Comparison of ENCODE assay signal across 21 cellular contexts in the genomic region with DNA sequence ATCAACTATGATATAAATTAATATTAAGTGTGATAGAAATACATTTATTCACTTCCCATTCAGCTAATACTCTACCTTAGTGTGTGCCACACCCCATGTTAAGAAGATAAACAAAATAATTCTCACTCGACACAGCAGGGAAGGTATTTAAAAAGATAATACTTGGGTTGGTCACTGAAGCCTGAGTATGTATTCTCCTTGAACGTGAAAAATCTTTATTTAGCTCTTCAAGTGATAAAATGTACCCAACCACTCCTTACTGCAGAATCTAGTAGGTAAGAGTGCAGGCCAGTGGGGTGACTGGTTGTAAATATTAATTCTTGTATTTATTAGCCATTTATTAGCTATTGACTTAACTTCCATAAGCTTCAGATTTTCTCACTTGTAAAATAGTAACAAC.
DNase-seq lines count a peak whose midpoint lies in the region; ATAC-seq, FAIRE-seq and TF ChIP-seq lines count a peak whose summit lies in the region.
"Had no signal": no experiment of that assay in that cellular context is flagged by ENCODE, and none has a peak within 500 bp of the region (broad histone marks: within the 10 kb centered on the region; RNA-seq: fewer than 3 reads in every experiment).

No MANE protein-coding gene starts in this region.

- intact Hi-C loops in IMR-90 (cut with micrococcal nuclease): no loop called here
- intact Hi-C loops in left lung (cut with DNase I): no loop called here
- intact Hi-C loops in body of pancreas (cut with DNase I): no loop called here

- H2AK5ac ChIP-seq in IMR-90 (ENCODE audit: low read depth, low read length): no peak overlapping the region

- TF ChIP-seq CTCF in IMR-90 (conservative IDR thresholded peaks at IDR 0.05; ENCODE audit: low read depth, low read length): no peak
- TF ChIP-seq CTCF in left lung (IDR thresholded peaks at IDR 0.05): no peak
- TF ChIP-seq CTCF in body of pancreas (IDR thresholded peaks at IDR 0.05): no peak

- H3K4me3 ChIP-seq in IMR-90 (ENCODE audit: insufficient read depth, low read depth, low read length): no peak overlapping the region
- no peak overlapping the region for H3K4me3 ChIP-seq in left lung
- H3K4me3 ChIP-seq in small intestine (ENCODE audit: low read depth in 1 of 2, low read length in 2 of 2): no peak overlapping the region
- no peak overlapping the region for H3K4me3 ChIP-seq in body of pancreas
- H3K4me3 ChIP-seq: A549; BLaER1 treated with 17β-estradiol and CSF1 and Interleukin-3, amounts not matched to agents 10 nM and 100 nM had no signal

- H3K36me3 ChIP-seq in IMR-90 (ENCODE audit: control insufficient read depth, insufficient read depth, low read length) (no peaks in the 10 kb centered on the region), left lung (no peaks in the 10 kb centered on the region), small intestine (ENCODE audit: control insufficient read depth in 2 of 2, insufficient read depth in 2 of 2, low read length in 2 of 2) (no peaks in the 10 kb centered on the region), body of pancreas (replicated peaks in 1 of 2; ENCODE audit: insufficient read depth in 1 of 2, low read depth in 2 of 2) (no peaks in the 10 kb centered on the region)
- H3K36me3 ChIP-seq: BLaER1 treated with 17β-estradiol and CSF1 and Interleukin-3, amounts not matched to agents 10 nM and 100 nM had no signal

- no peak overlapping the region for H2AFZ ChIP-seq in IMR-90 (replicated peaks; ENCODE audit: low read length, poor library complexity)

- 0 out of 2 replicates have a peak overlapping the region, but pooled peaks have one; percentile 28 for H3K14ac ChIP-seq in IMR-90 (replicated peaks; ENCODE audit: low read depth, low read length)

- H2BK15ac ChIP-seq in IMR-90 (ENCODE audit: low read depth, low read length): no peak overlapping the region; the same call in 2 of the 3 replicates

- dilution Hi-C loops in IMR-90 (cut with HindIII; ENCODE audit: low sequenced_read_pairs, unreplicated experiment): no loop called here

- H3K9ac ChIP-seq in IMR-90 (ENCODE audit: low read depth, low read length): no peak overlapping the region
- H3K9ac ChIP-seq: BLaER1 treated with 17β-estradiol and CSF1 and Interleukin-3, amounts not matched to agents 10 nM and 100 nM had no signal

- H3K79me1 ChIP-seq in IMR-90 (ENCODE audit: low read depth in 1 of 2, low read length in 2 of 2): peaks cover 0 to 9% of the 10 kb centered on the region in 2 experiments; a peak in 3 of 4 replicates

- no peaks in the 10 kb centered on the region for H4K20me1 ChIP-seq in IMR-90 (ENCODE audit: insufficient read depth, low read length)
- H4K20me1 ChIP-seq: BLaER1 treated with 17β-estradiol and CSF1 and Interleukin-3, amounts not matched to agents 10 nM and 100 nM had no signal

- H3K27ac ChIP-seq in IMR-90 (ENCODE audit: insufficient read depth, low read length): no peak overlapping the region
- H3K27ac ChIP-seq in left lung: no peak overlapping the region
- no peak overlapping the region for H3K27ac ChIP-seq in small intestine (ENCODE audit: low read depth in 1 of 2, low read length in 1 of 2)
- H3K27ac ChIP-seq in body of pancreas: no peak overlapping the region
- H3K27ac ChIP-seq: 22Rv1; A549; BLaER1 treated with 17β-estradiol and CSF1 and Interleukin-3, amounts not matched to agents 10 nM and 100 nM; C4-2B had no signal

- CTCF ChIA-PET in IMR-90 (lab: Yijun Ruan, JAX): no interaction called here

- H3K9me3 ChIP-seq in IMR-90 (ENCODE audit: control insufficient read depth, insufficient read depth, low read length) (peaks cover 4% of the 10 kb centered on the region), left lung (peaks cover 0 to 12% of the 10 kb centered on the region in 2 donors), small intestine (ENCODE audit: control insufficient read depth, low read depth) (no peaks in the 10 kb centered on the region), body of pancreas (no peaks in the 10 kb centered on the region)

- peaks cover 13% of the 10 kb centered on the region for H3K4me1 ChIP-seq in IMR-90 (ENCODE audit: control insufficient read depth, insufficient read depth, low read length)
- no peaks in the 10 kb centered on the region for H3K4me1 ChIP-seq in left lung
- no peaks in the 10 kb centered on the region for H3K4me1 ChIP-seq in small intestine (ENCODE audit: control insufficient read depth in 2 of 2, insufficient read depth in 1 of 2, low read depth in 1 of 2, low read length in 1 of 2)
- H3K4me1 ChIP-seq in body of pancreas: peaks cover 17% of the 10 kb centered on the region
- H3K4me1 ChIP-seq: BLaER1 treated with 17β-estradiol and CSF1 and Interleukin-3, amounts not matched to agents 10 nM and 100 nM had no signal

- no peak overlapping the region for H3K56ac ChIP-seq in IMR-90 (ENCODE audit: extremely low read depth, insufficient read depth, low read length)

- no peak overlapping the region; the same call in 1 of the 2 replicates for H4K5ac ChIP-seq in IMR-90 (ENCODE audit: low read depth, low read length)

- H2BK5ac ChIP-seq in IMR-90 (ENCODE audit: low read depth, low read length, poor library complexity, severe bottlenecking): peak overlapping the region; percentile 96

- no peak for TF ChIP-seq POLR2A in IMR-90 (IDR thresholded peaks at IDR 0.05; ENCODE audit: low read depth, low read length)
- no peak for TF ChIP-seq POLR2A in body of pancreas (IDR thresholded peaks at IDR 0.05)

- 0 out of 2 replicates have a peak overlapping the region, but pooled peaks have one; percentile 13 for H3K4ac ChIP-seq in IMR-90 (ENCODE audit: low read depth, low read length)

- FAIRE-seq in small intestine (lab: Jason Lieb, UNC): no peak
- FAIRE-seq: A549, D721Med, G401.6, GM12891, GM18507 had no signal

- no peaks in the 10 kb centered on the region for H3K27me3 ChIP-seq in IMR-90 (ENCODE audit: control insufficient read depth, insufficient read depth, low read length)
- no peaks in the 10 kb centered on the region for H3K27me3 ChIP-seq in left lung
- H3K27me3 ChIP-seq in small intestine (ENCODE audit: control insufficient read depth in 2 of 2, insufficient read depth in 2 of 2, low read length in 2 of 2): no peaks in the 10 kb centered on the region
- H3K27me3 ChIP-seq in body of pancreas: no peaks in the 10 kb centered on the region
- H3K27me3 ChIP-seq: BLaER1 treated with 17β-estradiol and CSF1 and Interleukin-3, amounts not matched to agents 10 nM and 100 nM had no signal

- H3K9me1 ChIP-seq in IMR-90 (ENCODE audit: insufficient read depth, low read length): 0 out of 2 replicates have a peak, but pooled peaks cover 3% of the 10 kb centered on the region

- no peak overlapping the region for H4K91ac ChIP-seq in IMR-90 (ENCODE audit: insufficient read depth, low read depth, low read length)

- no peak overlapping the region for H2BK20ac ChIP-seq in IMR-90 (ENCODE audit: low read depth, low read length)

- in situ Hi-C loops in IMR-90 (cut with MboI; ENCODE audit: low sequenced_read_pairs): no loop called here

- POLR2A ChIA-PET in IMR-90 (lab: Charles Lee; ENCODE audit: unreplicated experiment): no interaction called here

- H4K8ac ChIP-seq in IMR-90 (ENCODE audit: low read depth in 2 of 2, low read length in 2 of 2): no peak overlapping the region

- H3K23ac ChIP-seq in IMR-90 (ENCODE audit: low read depth, low read length): no peak overlapping the region

- TF ChIP-seq RAD21 in IMR-90 (IDR thresholded peaks at IDR 0.05; ENCODE audit: low read length): no peak

- H3K4me2 ChIP-seq in IMR-90 (ENCODE audit: low read depth, low read length): no peak overlapping the region
- H3K4me2 ChIP-seq: A549; BLaER1 treated with 17β-estradiol and CSF1 and Interleukin-3, amounts not matched to agents 10 nM and 100 nM had no signal

- BruUV-seq in IMR-90 (replicated peaks; lab: Mats Ljungman, UMichigan): no TSS peak

- no peak overlapping the region for H2AK9ac ChIP-seq in IMR-90 (replicated peaks; ENCODE audit: low read depth, low read length, poor library complexity)

- ATAC-seq in IMR-90 (ENCODE audit: low read depth) (no peak), left lung (peak; percentile 62), body of pancreas (no peak)
- ATAC-seq: A549; CD8-positive, alpha-beta T cell had no signal

- H2BK120ac ChIP-seq in IMR-90 (ENCODE audit: low read depth, low read length): peak overlapping the region; percentile 38; the same call in 1 of the 2 replicates

- peak overlapping the region; percentile 66; the same call in 1 of the 2 replicates for H3K18ac ChIP-seq in IMR-90 (ENCODE audit: low read depth, low read length)

- DNase-seq in IMR-90: no peak
- DNase-seq in left lung: no peak
- peak; percentile 46 for DNase-seq in small intestine
- no peak for DNase-seq in body of pancreas
- no peak for DNase-seq in NCI-H1417 (lab: John Stamatoyannopoulos, UW)
- DNase-seq in NCI-H2171 treated with DMSO at 0.1 percent for 48 hours (lab: John Stamatoyannopoulos, UW): no peak
- DNase-seq: AML-193; Caco-2; Calu3; CD4-positive, alpha-beta T cell; CD8-positive, alpha-beta T cell; DMS79 treated with DMSO at 0.1 percent for 48 hours; GF-D8 had no signal

- WGBS in IMR-90 (ENCODE audit: extremely low coverage in 2 of 2, insufficient read length in 1 of 2), 2 experiments: no CpG with 5 or more reads among the region's 2 CpGs
- WGBS in small intestine, 3 donors: 13 to 57% (median 47%) methylated on average over 2 of the region's 2 CpGs
- WGBS in body of pancreas, 2 donors: 69 to 76% methylated on average over 2 of the region's 2 CpGs

TF ChIP-seq in IMR-90, 13 proteins besides CTCF, POLR2A, EP300 and RAD21 (continues in another document):
- TF ChIP-seq, protein P1, sequence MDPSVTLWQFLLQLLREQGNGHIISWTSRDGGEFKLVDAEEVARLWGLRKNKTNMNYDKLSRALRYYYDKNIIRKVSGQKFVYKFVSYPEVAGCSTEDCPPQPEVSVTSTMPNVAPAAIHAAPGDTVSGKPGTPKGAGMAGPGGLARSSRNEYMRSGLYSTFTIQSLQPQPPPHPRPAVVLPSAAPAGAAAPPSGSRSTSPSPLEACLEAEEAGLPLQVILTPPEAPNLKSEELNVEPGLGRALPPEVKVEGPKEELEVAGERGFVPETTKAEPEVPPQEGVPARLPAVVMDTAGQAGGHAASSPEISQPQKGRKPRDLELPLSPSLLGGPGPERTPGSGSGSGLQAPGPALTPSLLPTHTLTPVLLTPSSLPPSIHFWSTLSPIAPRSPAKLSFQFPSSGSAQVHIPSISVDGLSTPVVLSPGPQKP (IDR thresholded peaks at IDR 0.05; ENCODE audit: borderline replicate concordance, low read depth, low read length): no peak
- TF ChIP-seq MAFK (IDR thresholded peaks at IDR 0.05; ENCODE audit: low read depth, low read length) (no peak), RFX5 (IDR thresholded peaks at IDR 0.05; ENCODE audit: low read depth, low read length) (no peak), CEBPB (IDR thresholded peaks at IDR 0.05; ENCODE audit: low read depth, low read length) (no peak), RCOR1 (IDR thresholded peaks at IDR 0.05; ENCODE audit: insufficient replicate concordance, low read length) (no peak)
